ENCODE assay signal across 9 cellular contexts in genomic region chr17:40107266-40107980, GRCh38. TPM values are rescaled to one million over a fixed set of nuclear protein-coding genes. Genes with fewer than 3 reads are reported as not detected.
DNase-seq lines count a peak whose midpoint lies in the region; ATAC-seq and TF ChIP-seq lines count a peak whose summit lies in the region.
"Had no signal": no experiment of that assay in that cellular context is flagged by ENCODE, and none has a peak within 500 bp of the region (broad histone marks: within the 10 kb centered on the region; RNA-seq: fewer than 3 reads in every experiment).

No MANE protein-coding gene starts in this region.

- peaks cover 77% of the 10 kb centered on the region for H3K4me1 Mint-ChIP-seq in activated CD4-positive, alpha-beta T cell treated with anti-CD3 and anti-CD28 coated beads, Interleukin-2, amount 10 ng/mL, durations not matched to agents 24 days and 14 days

- no peaks in the 10 kb centered on the region for H3K36me3 ChIP-seq in lung (ENCODE audit: control insufficient read depth in 2 of 2, insufficient read depth in 2 of 2, low read length in 2 of 2)
- no peaks in the 10 kb centered on the region for H3K36me3 ChIP-seq in thyroid gland

- no peak overlapping the region for H3K4me3 ChIP-seq in lung
- no peak overlapping the region for H3K4me3 ChIP-seq in thyroid gland (replicated peaks in 1 of 3)

- peaks cover 2% of the 10 kb centered on the region for H3K27me3 Mint-ChIP-seq in activated CD4-positive, alpha-beta T cell treated with anti-CD3 and anti-CD28 coated beads, Interleukin-2, amount 10 ng/mL, durations not matched to agents 24 days and 14 days

- TF ChIP-seq CTCF in lung (IDR thresholded peaks at IDR 0.05; ENCODE audit: control extremely low read depth, extremely low read depth) (no peak), thyroid gland (IDR thresholded peaks at IDR 0.05) (no peak)

- H3K9me3 Mint-ChIP-seq in activated CD4-positive, alpha-beta T cell treated with anti-CD3 and anti-CD28 coated beads, Interleukin-2, amount 10 ng/mL, durations not matched to agents 24 days and 14 days, result no peaks in the 10 kb centered on the region

- H3K27ac ChIP-seq in lung (ENCODE audit: low read depth in 1 of 2, low read length in 1 of 2) (peak overlapping the region; percentile 89 to 98), thyroid gland (peak overlapping the region; percentile 93 to 96 (median 94))

- peak overlapping the region; percentile 86 for H3K27ac Mint-ChIP-seq in activated CD4-positive, alpha-beta T cell treated with anti-CD3 and anti-CD28 coated beads, Interleukin-2, amount 10 ng/mL, durations not matched to agents 24 days and 14 days

- intact Hi-C loops in activated CD4-positive, alpha-beta T cell treated with anti-CD3 and anti-CD28 coated beads, Interleukin-2, amount 10 ng/mL, durations not matched to agents 24 days and 14 days (cut with micrococcal nuclease), result no loop called here
- intact Hi-C loops in thyroid gland (cut with DNase I), result no loop called here

- peaks cover 27 to 32% of the 10 kb centered on the region in 2 donors for H3K4me1 ChIP-seq in lung (ENCODE audit: control insufficient read depth in 2 of 2, insufficient read depth in 2 of 2, low read length in 2 of 2)
- H3K4me1 ChIP-seq in thyroid gland, result peaks cover 51 to 93% of the 10 kb centered on the region in 2 donors

- ATAC-seq in lung (ENCODE audit: insufficient read depth, low FRiP score) (no peak), GM18907 (IDR thresholded peaks at IDR 0.05; ENCODE audit: unreplicated experiment) (no peak)

- H3K27me3 ChIP-seq in lung (ENCODE audit: control insufficient read depth, insufficient read depth) (no peaks in the 10 kb centered on the region), thyroid gland (no peaks in the 10 kb centered on the region)

- no peaks in the 10 kb centered on the region for H3K36me3 Mint-ChIP-seq in activated CD4-positive, alpha-beta T cell treated with anti-CD3 and anti-CD28 coated beads, Interleukin-2, amount 10 ng/mL, durations not matched to agents 24 days and 14 days (ENCODE audit: low read depth)

- 11 to 34% methylated on average over 12 of the region's 12 CpGs for WGBS in lung, 2 donors
- WGBS in thyroid gland, 2 donors, result 41 to 43% methylated on average over 12 of the region's 12 CpGs

- no peak for TF ChIP-seq POLR2A in thyroid gland (IDR thresholded peaks at IDR 0.05)

- H3K9me3 ChIP-seq in lung (ENCODE audit: control insufficient read depth in 2 of 2, insufficient read depth in 1 of 2, low read length in 1 of 2) (no peaks in the 10 kb centered on the region), thyroid gland (no peaks in the 10 kb centered on the region)

- H3K4me3 Mint-ChIP-seq in activated CD4-positive, alpha-beta T cell treated with anti-CD3 and anti-CD28 coated beads, Interleukin-2, amount 10 ng/mL, durations not matched to agents 24 days and 14 days, result peak overlapping the region; percentile 68

- DNase-seq in activated CD4-positive, alpha-beta T cell treated with anti-CD3 and anti-CD28 coated beads, Interleukin-2, amount 10 ng/mL, durations not matched to agents 24 days and 14 days, result no peak
- DNase-seq in activated CD4-positive, alpha-beta T cell treated with anti-CD3 and anti-CD28 coated beads, Interleukin-2, amount 50 U/mL, for 48 hours, result no peak
- DNase-seq in amniotic epithelial cell (ENCODE audit: low read depth), result peak; percentile 43
- DNase-seq in lung (ENCODE audit: low spot score), result no peak
- DNase-seq in thyroid gland, result peak; percentile 60 to 68
- no peak for DNase-seq in KG1 (lab: John Stamatoyannopoulos, UW)
- no peak for DNase-seq in DMS79 (lab: John Stamatoyannopoulos, UW)
- DNase-seq: NCI-H524 had no signal

RNA-seq across cellular contexts. Expression of gene NR1D1, which starts 7.0 kb away (rescaled TPM):
- 7.9 and 8.2 TPM in 2 replicates for total RNA-seq in activated CD4-positive, alpha-beta T cell treated with anti-CD3 and anti-CD28 coated beads, Interleukin-2, amount 10 ng/mL, durations not matched to agents 24 days and 14 days
- total RNA-seq in lung (10 to 100 TPM in 1 of 2 donors, 1 to 10 TPM in 1; 3.2 to 19.4 TPM), thyroid gland (1 to 10 TPM; 3.4 to 9.9 (median 5.1) TPM)
- 10 to 100 TPM in 1 of 2 donors, 1 to 10 TPM in 1; 8.7 to 19.6 TPM for polyA plus RNA-seq in lung

RNA-seq across cellular contexts. Expression of gene MSL1, which starts 14.3 kb away (rescaled TPM):
- 92.7 and 98.5 TPM in 2 replicates for total RNA-seq in activated CD4-positive, alpha-beta T cell treated with anti-CD3 and anti-CD28 coated beads, Interleukin-2, amount 10 ng/mL, durations not matched to agents 24 days and 14 days
- total RNA-seq in lung (100 to 1,000 TPM in 1 of 2 donors, 10 to 100 TPM in 1; 84.8 to 111 TPM), thyroid gland (100 to 1,000 TPM in 1 of 4 donors, 10 to 100 TPM in 3; 69.9 to 101 (median 80.4) TPM)
- polyA plus RNA-seq in lung, result 10 to 100 TPM; 73.2 to 84.6 TPM

RNA-seq across cellular contexts. Expression of gene CASC3, which starts 32.9 kb away (rescaled TPM):
- total RNA-seq in activated CD4-positive, alpha-beta T cell treated with anti-CD3 and anti-CD28 coated beads, Interleukin-2, amount 10 ng/mL, durations not matched to agents 24 days and 14 days, result 108 and 109 TPM in 2 replicates
- 10 to 100 TPM; 74.8 to 85.5 TPM for total RNA-seq in lung
- polyA plus RNA-seq in lung, result 10 to 100 TPM; 37.2 to 47.8 TPM
- 100 to 1,000 TPM in 1 of 4 donors, 10 to 100 TPM in 3; 88.2 to 103 (median 95.5) TPM for total RNA-seq in thyroid gland

RNA-seq across cellular contexts. Expression of gene THRA, which starts 44.7 kb away (rescaled TPM):
- total RNA-seq in activated CD4-positive, alpha-beta T cell treated with anti-CD3 and anti-CD28 coated beads, Interleukin-2, amount 10 ng/mL, durations not matched to agents 24 days and 14 days, result 4.5 and 5.1 TPM in 2 replicates
- total RNA-seq in lung, result 10 to 100 TPM; 41.3 to 55.9 TPM
- 10 to 100 TPM; 28.5 to 33.6 TPM for polyA plus RNA-seq in lung
- 10 to 100 TPM; 34.0 to 52.9 (median 44.8) TPM for total RNA-seq in thyroid gland

RNA-seq across cellular contexts. Expression of gene MED24, which starts 53.2 kb away (rescaled TPM):
- 118 and 122 TPM in 2 replicates for total RNA-seq in activated CD4-positive, alpha-beta T cell treated with anti-CD3 and anti-CD28 coated beads, Interleukin-2, amount 10 ng/mL, durations not matched to agents 24 days and 14 days
- total RNA-seq in lung (10 to 100 TPM; 69.9 to 82.3 TPM), thyroid gland (10 to 100 TPM; 37.1 to 68.4 (median 56.6) TPM)
- polyA plus RNA-seq in lung, result 100 to 1,000 TPM in 1 of 2 donors, 10 to 100 TPM in 1; 48.2 to 149 TPM

Comparison
In these comparisons a context has a peak if more than half of its experiments do, and no peak if none do; other contexts are left out.
1. DNase-seq: peak in amniotic epithelial cell (single experiment) and thyroid gland (2 of 2); none in activated CD4-positive, alpha-beta T cell treated with anti-CD3 and anti-CD28 coated beads, Interleukin-2, amount 10 ng/mL, durations not matched to agents 24 days and 14 days (single experiment), activated CD4-positive, alpha-beta T cell treated with anti-CD3 and anti-CD28 coated beads, Interleukin-2, amount 50 U/mL, for 48 hours (0 of 2), lung (single experiment), KG1 (single experiment) and DMS79 (single experiment).